ENCODE assay signal across 29 cellular contexts in genomic region chr21:29514652-29515247, GRCh38.
DNase-seq lines count a peak whose midpoint lies in the region; ATAC-seq, FAIRE-seq and TF ChIP-seq lines count a peak whose summit lies in the region.
"Had no signal": no experiment of that assay in that cellular context is flagged by ENCODE, and none has a peak within 500 bp of the region (broad histone marks: within the 10 kb centered on the region; RNA-seq: fewer than 3 reads in every experiment).

No MANE protein-coding gene starts in this region.

- no peaks in the 10 kb centered on the region for H3K79me2 ChIP-seq in K562 (ENCODE audit: control insufficient read depth, insufficient read depth, low read length)

- no peak for TF ChIP-seq CTCF in K562 (IDR thresholded peaks at IDR 0.05 in 2 of 3, conservative IDR thresholded peaks at IDR 0.05 in 1 of 3; ENCODE audit: insufficient read depth in 2 of 3, low read depth in 1 of 3, low read length in 3 of 3)

- H3K27ac ChIP-seq in K562 (ENCODE audit: extremely low read depth, low read depth, low read length) = no peak overlapping the region
- H3K27ac ChIP-seq: 22Rv1; A549; BLaER1; BLaER1 treated with 17β-estradiol and CSF1 and Interleukin-3, amounts not matched to agents 10 nM and 100 nM; C4-2B had no signal

- no peak for TF ChIP-seq POLR2A in K562 (conservative IDR thresholded peaks at IDR 0.05)

- no peak for FAIRE-seq in K562 (lab: Jason Lieb, UNC)
- FAIRE-seq: A204.1, A549, D721Med had no signal

- POLR2A ChIA-PET in K562 (lab: Yijun Ruan, JAX) = interaction anchor here (0.6 to 1.6 kb wide), 2 partner anchors 10 to 204 kb away, joined by 3 to 7 read pairs; no protein-coding TSS in a partner anchor

- H3K9ac ChIP-seq in K562 (ENCODE audit: insufficient read depth in 1 of 2, low read depth in 2 of 2, low read length in 2 of 2) = no peak overlapping the region
- H3K9ac ChIP-seq: BLaER1; BLaER1 treated with 17β-estradiol and CSF1 and Interleukin-3, amounts not matched to agents 10 nM and 100 nM had no signal

- no peaks in the 10 kb centered on the region; the same call in 2 of the 3 replicates for H3K36me3 ChIP-seq in K562 (ENCODE audit: control insufficient read depth, insufficient read depth, low read length)
- H3K36me3 ChIP-seq: BE2C, BLaER1 had no signal

- DNase-seq in K562 (ENCODE audit: extremely low read depth in 1 of 4, low spot score in 3 of 4) = no peak
- DNase-seq: 8988T; ACHN; AML-193; BE2C; C1 segment of cervical spinal cord; Caco-2; Calu3; CD4-positive, alpha-beta memory T cell; CD4-positive, alpha-beta T cell; CD4-positive, CD25-positive, alpha-beta regulatory T cell; CD8-positive, alpha-beta memory T cell; CD8-positive, alpha-beta T cell; COR-L47; DMS 273 treated with DMSO at 0.1 percent for 48 hours; DMS153; DMS53; DMS79; DMS79 treated with DMSO at 0.1 percent for 48 hours; DND-41; EL had no signal

- in situ Hi-C loops in K562 (cut with MboI) = no loop called here

- H3K4me1 ChIP-seq in K562 (replicated peaks in 1 of 2; ENCODE audit: control insufficient read depth in 2 of 2, insufficient read depth in 2 of 2, low read length in 2 of 2) = no peaks in the 10 kb centered on the region
- H3K4me1 ChIP-seq: A549; BE2C; BLaER1; BLaER1 treated with 17β-estradiol and CSF1 and Interleukin-3, amounts not matched to agents 10 nM and 100 nM; Caco-2 had no signal

- no peaks in the 10 kb centered on the region for H4K20me1 ChIP-seq in K562 (replicated peaks; ENCODE audit: control insufficient read depth, insufficient read depth, low read length)
- H4K20me1 ChIP-seq: BLaER1; BLaER1 treated with 17β-estradiol and CSF1 and Interleukin-3, amounts not matched to agents 10 nM and 100 nM had no signal

- H3K9me1 ChIP-seq in K562 (ENCODE audit: control insufficient read depth, insufficient read depth, low read length) = no peaks in the 10 kb centered on the region

- no peak for TF ChIP-seq RAD21 in K562 (CRISPR knock-in tag; conservative IDR thresholded peaks at IDR 0.05 in 1 of 2, IDR thresholded peaks at IDR 0.05 in 1 of 2)

- H3K4me2 ChIP-seq in K562 (ENCODE audit: insufficient read depth, low read length) = no peak overlapping the region
- H3K4me2 ChIP-seq: A549; BLaER1; BLaER1 treated with 17β-estradiol and CSF1 and Interleukin-3, amounts not matched to agents 10 nM and 100 nM had no signal

- H3K27me3 ChIP-seq in K562 (ENCODE audit: control insufficient read depth in 2 of 2, insufficient read depth in 2 of 2, low read length in 2 of 2) = no peaks in the 10 kb centered on the region
- H3K27me3 ChIP-seq: BE2C; BLaER1; BLaER1 treated with 17β-estradiol and CSF1 and Interleukin-3, amounts not matched to agents 10 nM and 100 nM had no signal

- intact Hi-C loops in K562 (cut with micrococcal nuclease) = no loop called here

- no peak overlapping the region for H3K4me3 ChIP-seq in K562
- H3K4me3 ChIP-seq: A549; BLaER1; BLaER1 treated with 17β-estradiol and CSF1 and Interleukin-3, amounts not matched to agents 10 nM and 100 nM had no signal

- TF ChIP-seq EP300 in K562 (IDR thresholded peaks at IDR 0.05; ENCODE audit: low read length) = no peak

- ATAC-seq in K562 (no peak), GM21825 (IDR thresholded peaks at IDR 0.05; ENCODE audit: unreplicated experiment) (no peak)
- ATAC-seq: A549; CD8-positive, alpha-beta T cell had no signal

- peaks cover 18% of the 10 kb centered on the region for H3K9me3 ChIP-seq in K562 (replicated peaks; ENCODE audit: control insufficient read depth, insufficient read depth, low read depth, low read length)
- H3K9me3 ChIP-seq: BE2C, Caco-2 had no signal

- no peak overlapping the region for H2AFZ ChIP-seq in K562 (ENCODE audit: low read depth, low read length)

- 98% methylated on average over 2 of the region's 2 CpGs for WGBS in K562 (ENCODE audit: insufficient coverage, low coverage, missing lambda C conversion rate)

- CTCF ChIA-PET in K562 (lab: Yijun Ruan, JAX; ENCODE audit: low intra/inter-chr PET ratio) = no interaction called here

- BruUV-seq in K562 (replicated peaks; lab: Mats Ljungman, UMichigan) = no TSS peak

TF ChIP-seq in K562, 482 proteins besides CTCF, POLR2A, EP300 and RAD21 (continues in another document):
- TF ChIP-seq POLR3G (IDR thresholded peaks at IDR 0.05; ENCODE audit: extremely low read depth, insufficient read length, insufficient replicate concordance) (no peak), PTBP1 (IDR thresholded peaks at IDR 0.05; ENCODE audit: low read depth, low read length) (no peak), HDAC8 (tag; IDR thresholded peaks at IDR 0.05) (no peak), NONO (IDR thresholded peaks at IDR 0.05; ENCODE audit: low read depth in 2 of 2, low read length in 1 of 2) (no peak), EWSR1 (IDR thresholded peaks at IDR 0.05; ENCODE audit: borderline replicate concordance, low read depth, partially characterized antibody) (no peak), HIVEP1 (CRISPR knock-in tag; IDR thresholded peaks at IDR 0.05) (no peak), ZNF584 (CRISPR knock-in tag; IDR thresholded peaks at IDR 0.05; ENCODE audit: low read depth) (peak; percentile 100), ZNF766 (CRISPR knock-in tag; conservative IDR thresholded peaks at IDR 0.05) (no peak), TRIM24 (IDR thresholded peaks at IDR 0.05) (peak in 1 of 2 experiments; percentile 26; a peak in 1 of 4 replicates), GMEB1 (CRISPR knock-in tag; IDR thresholded peaks at IDR 0.05) (no peak), HLTF (IDR thresholded peaks at IDR 0.05) (no peak), PURB (CRISPR knock-in tag; IDR thresholded peaks at IDR 0.05; ENCODE audit: low read depth) (no peak), XRCC3 (IDR thresholded peaks at IDR 0.05) (no peak), ZNF644 (tag; IDR thresholded peaks at IDR 0.05; ENCODE audit: low read depth) (no peak), POU5F1 (IDR thresholded peaks at IDR 0.05; ENCODE audit: borderline replicate concordance, low read depth, low read length, partially characterized antibody) (no peak), PHB2 (IDR thresholded peaks at IDR 0.05; ENCODE audit: low read depth) (no peak), KLF13 (tag; IDR thresholded peaks at IDR 0.05; ENCODE audit: borderline replicate concordance, low read depth) (no peak), CBX3 (IDR thresholded peaks at IDR 0.05; ENCODE audit: borderline replicate concordance in 1 of 2, low read length in 2 of 2) (peak in 1 of 2 experiments; percentile 69; a peak in 1 of 3 replicates), MAX (CRISPR knock-in tag; IDR thresholded peaks at IDR 0.05) (no peak), MCM2 (IDR thresholded peaks at IDR 0.05; ENCODE audit: low read depth) (no peak), ZNF24 (IDR thresholded peaks at IDR 0.05) (no peak), TAL1 (IDR thresholded peaks at IDR 0.05) (no peak), ZNF41 (CRISPR knock-in tag; conservative IDR thresholded peaks at IDR 0.05) (no peak), SRF (CRISPR knock-in tag; IDR thresholded peaks at IDR 0.05) (no peak), TRIM28 (IDR thresholded peaks at IDR 0.05) (peak; percentile 69; the same call in 1 of the 2 replicates), ZBTB2 (IDR thresholded peaks at IDR 0.05) (no peak), ZNF696 (CRISPR knock-in tag; conservative IDR thresholded peaks at IDR 0.05) (no peak), DIDO1 (tag; IDR thresholded peaks at IDR 0.05; ENCODE audit: low read depth) (no peak), TEAD4 (IDR thresholded peaks at IDR 0.05; ENCODE audit: low read length) (no peak), TEAD4 (CRISPR knock-in tag; IDR thresholded peaks at IDR 0.05; ENCODE audit: borderline replicate concordance) (no peak), POLR2G (IDR thresholded peaks at IDR 0.05; ENCODE audit: low read depth, low read length) (no peak), ZNF274 (IDR thresholded peaks at IDR 0.05; ENCODE audit: borderline replicate concordance, low read depth, low read length) (no peak), HEY1 (CRISPR knock-in tag; IDR thresholded peaks at IDR 0.05; ENCODE audit: borderline replicate concordance) (no peak), BRD4 (IDR thresholded peaks at IDR 0.05) (no peak)
